28 cellular contexts compared by ENCODE assay signal in the genomic region with DNA sequence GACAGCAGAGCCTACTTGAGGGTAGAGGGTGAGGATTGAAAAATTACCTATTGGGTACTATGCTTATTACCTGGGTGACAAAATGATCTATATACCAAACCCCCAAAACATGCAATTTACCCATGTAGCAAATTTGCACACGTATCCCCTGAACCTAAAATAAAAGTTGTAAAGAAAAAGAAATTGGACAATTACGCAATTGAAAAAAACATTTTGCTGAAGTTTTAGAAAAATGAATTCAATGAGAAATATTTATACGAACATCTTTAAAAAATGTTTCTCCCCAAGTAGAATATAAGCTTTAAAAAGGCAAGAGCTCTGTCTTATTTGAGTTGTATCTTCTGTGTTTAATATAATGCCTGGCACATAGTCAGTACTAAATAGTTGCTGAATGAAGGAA.
"Had no signal": no experiment of that assay in that cellular context is flagged by ENCODE, and none has a peak within 500 bp of the region (broad histone marks: within the 10 kb centered on the region; RNA-seq: fewer than 3 reads in every experiment).

No MANE protein-coding gene starts in this region.

- H3K27ac ChIP-seq: colonic mucosa, epithelial cell of prostate, esophagus squamous epithelium, gastroesophageal sphincter, heart left ventricle, hepatocyte, left ventricle myocardium inferior had no signal

- DNase-seq: colonic mucosa; cortex of kidney; effector CD8-positive, alpha-beta T cell; effector memory CD8-positive, alpha-beta T cell; endodermal cell; erythroblast; esophagus squamous epithelium; foreskin fibroblast; heart left ventricle; hypothalamus; immature natural killer cell; islet precursor cell; kidney; kidney glomerular epithelial cell; left colon; left ventricle myocardium inferior; mammary epithelial cell; mesendoderm; midbrain; naive thymus-derived CD4-positive, alpha-beta T cell had no signal

- H3K4me3 Mint-ChIP-seq: dendritic cell treated with granulocyte-macrophage colony-stimulating factor and Interleukin-4, amounts not matched to agents 40 ng/mL and 50 ng/mL, for 4 days; effector memory CD8-positive, alpha-beta T cell; endodermal cell; immature natural killer cell; memory B cell; naive thymus-derived CD4-positive, alpha-beta T cell had no signal

- H3K4me2 ChIP-seq: hepatocyte had no signal

- H3K4me3 ChIP-seq: colonic mucosa, esophagus squamous epithelium, gastroesophageal sphincter, heart left ventricle, hepatocyte, left ventricle myocardium inferior, lung had no signal

- ATAC-seq: effector memory CD8-positive, alpha-beta T cell; esophagus mucosa; gastroesophageal sphincter; heart left ventricle; left colon; left lobe of liver; naive thymus-derived CD4-positive, alpha-beta T cell had no signal

- H3K9me3 ChIP-seq: colonic mucosa, esophagus squamous epithelium, gastroesophageal sphincter, heart left ventricle, left ventricle myocardium inferior had no signal

- H2AFZ ChIP-seq: hepatocyte had no signal

- H3K27me3 ChIP-seq: colonic mucosa, esophagus squamous epithelium, gastroesophageal sphincter, heart left ventricle, hepatocyte had no signal

- H3K9me3 Mint-ChIP-seq: dendritic cell treated with granulocyte-macrophage colony-stimulating factor and Interleukin-4, amounts not matched to agents 40 ng/mL and 50 ng/mL, for 4 days; effector memory CD8-positive, alpha-beta T cell; endodermal cell; immature natural killer cell; memory B cell; naive thymus-derived CD4-positive, alpha-beta T cell had no signal

- H3K4me1 ChIP-seq: colonic mucosa, esophagus squamous epithelium, gastroesophageal sphincter, heart left ventricle, left ventricle myocardium inferior had no signal

- H3K36me3 ChIP-seq: colonic mucosa, left ventricle myocardium inferior had no signal

- H3K27me3 Mint-ChIP-seq: dendritic cell treated with granulocyte-macrophage colony-stimulating factor and Interleukin-4, amounts not matched to agents 40 ng/mL and 50 ng/mL, for 4 days; effector memory CD8-positive, alpha-beta T cell; memory B cell had no signal

- H3K27ac Mint-ChIP-seq: dendritic cell treated with granulocyte-macrophage colony-stimulating factor and Interleukin-4, amounts not matched to agents 40 ng/mL and 50 ng/mL, for 4 days; effector memory CD8-positive, alpha-beta T cell; endodermal cell; immature natural killer cell; memory B cell; naive thymus-derived CD4-positive, alpha-beta T cell had no signal

- H3K4me1 Mint-ChIP-seq: endodermal cell; immature natural killer cell; memory B cell; naive thymus-derived CD4-positive, alpha-beta T cell had no signal
